8 cellular contexts compared by ENCODE assay signal in the genomic region with DNA sequence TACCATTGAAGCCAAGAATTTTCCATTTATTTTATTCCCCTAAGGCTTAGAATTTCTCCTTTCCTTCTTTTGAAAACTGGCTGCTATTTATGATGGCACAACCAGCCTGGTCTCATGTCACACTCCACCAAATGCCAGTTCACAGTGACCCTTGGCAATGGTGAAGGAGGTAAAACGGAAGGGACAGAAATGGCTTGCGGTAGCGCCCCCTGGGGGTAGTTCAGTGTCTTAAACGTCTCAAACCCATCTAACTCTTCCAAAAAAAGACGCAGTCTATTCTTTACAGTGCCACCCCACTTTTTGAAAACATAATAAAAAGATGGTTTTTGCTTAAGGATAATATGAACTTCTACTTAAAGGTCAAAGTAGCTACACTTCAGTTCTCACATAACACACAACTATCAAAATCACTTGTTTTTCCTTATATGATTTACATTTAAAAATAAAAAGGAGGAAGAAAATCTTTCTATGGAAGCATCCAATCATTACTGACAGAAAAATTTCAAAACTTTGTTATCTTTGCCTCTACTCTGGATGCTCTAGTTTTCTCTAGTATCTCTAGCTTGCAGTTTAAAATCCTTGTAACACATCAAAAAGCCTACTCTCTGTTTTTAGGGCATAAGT. TPM values are rescaled to one million over a fixed set of nuclear protein-coding genes. Genes with fewer than 3 reads are reported as not detected.
DNase-seq lines count a peak whose midpoint lies in the region; ATAC-seq, FAIRE-seq and TF ChIP-seq lines count a peak whose summit lies in the region.

No MANE protein-coding gene starts in this region.

- H3K9ac ChIP-seq in HepG2 (ENCODE audit: insufficient read depth, low read depth, low read length) = no peak overlapping the region

- peaks cover 28% of the 10 kb centered on the region for H3K36me3 Mint-ChIP-seq in T-cell
- H3K36me3 Mint-ChIP-seq in stimulated activated naive B cell treated with anti-CD40 and anti-IgM and Interleukin-4, amounts not matched to agents 10 μg/mL and 1 μg/mL and 100 μg/mL, for 72 hours = peaks cover 20 to 37% of the 10 kb centered on the region in 2 donors

- POLR2A ChIA-PET in T-cell (lab: Charles Lee) = interaction anchor here (0.6 to 0.7 kb wide), 3 partner anchors 15 to 123 kb away, joined by 4 to 6 read pairs (median 5); no protein-coding TSS in a partner anchor
- POLR2A ChIA-PET in HepG2 (lab: Yijun Ruan, JAX) = no interaction called here

- H3K4me3 ChIP-seq in HepG2 (replicated peaks in 1 of 3; ENCODE audit: insufficient read depth in 1 of 3, low read depth in 2 of 3, low read length in 3 of 3) = no peak overlapping the region
- H3K4me3 ChIP-seq in suprapubic skin = no peak overlapping the region

- H3K4me2 ChIP-seq in HepG2 (ENCODE audit: low read depth, low read length) = no peak overlapping the region

- no peak for FAIRE-seq in HepG2 (lab: Jason Lieb, UNC)

- H3K4me1 ChIP-seq in HepG2 (ENCODE audit: insufficient read depth, low read length) (peaks cover 11% of the 10 kb centered on the region), suprapubic skin (peaks cover 9% of the 10 kb centered on the region)

- H3K79me2 ChIP-seq in HepG2 (ENCODE audit: insufficient read depth, low read length) = peaks cover 13% of the 10 kb centered on the region

- peaks cover 7% of the 10 kb centered on the region for H4K20me1 ChIP-seq in HepG2 (ENCODE audit: insufficient read depth, low read length)

- WGBS in HepG2 (ENCODE audit: low lambda C conversion rate) = 59% methylated on average over 5 of the region's 5 CpGs
- WGBS in suprapubic skin = 49% methylated on average over 5 of the region's 5 CpGs

- intact Hi-C loops in HepG2 (cut with micrococcal nuclease; ENCODE audit: unreplicated experiment) = loop anchor here (5.0 kb wide), 1 partner anchor 67 kb away; the partner anchor contains the start of gene PPP3R1

- TF ChIP-seq RAD21 in HepG2 (CRISPR knock-in tag; IDR thresholded peaks at IDR 0.05) = peak; percentile 40; the same call in 1 of the 2 replicates

- TF ChIP-seq EP300 in HepG2 (IDR thresholded peaks at IDR 0.05; ENCODE audit: low read depth in 2 of 2, low read length in 2 of 2) (no peak), HepG2 (CRISPR knock-in tag; IDR thresholded peaks at IDR 0.05; ENCODE audit: borderline replicate concordance) (no peak), suprapubic skin (IDR thresholded peaks at IDR 0.05) (no peak)

- H2AFZ ChIP-seq in HepG2 (ENCODE audit: low read length) = no peak overlapping the region

- peak; percentile 73 for DNase-seq in ELR (ENCODE audit: low read depth)
- peak; percentile 67 for DNase-seq in HT-29 (ENCODE audit: low spot score)
- DNase-seq in T-cell = peak; percentile 4 to 65 (median 40)
- DNase-seq in astrocyte of the hippocampus (ENCODE audit: low read depth, low spot score) = peak; percentile 21
- peak; percentile 52 for DNase-seq in HepG2 (ENCODE audit: low spot score)
- peak; percentile 21 for DNase-seq in stimulated activated naive B cell treated with anti-CD40 and anti-IgM and Interleukin-4, amounts not matched to agents 10 μg/mL and 1 μg/mL and 100 μg/mL, for 72 hours
- no peak for DNase-seq in suprapubic skin (ENCODE audit: low spot score in 2 of 2)
- DNase-seq in ureter (ENCODE audit: low spot score) = no peak

- H3K27ac Mint-ChIP-seq in T-cell = peak overlapping the region in 1 of 2 donors; percentile 44
- H3K27ac Mint-ChIP-seq in stimulated activated naive B cell treated with anti-CD40 and anti-IgM and Interleukin-4, amounts not matched to agents 10 μg/mL and 1 μg/mL and 100 μg/mL, for 72 hours = peak overlapping the region; percentile 79

- CTCF ChIA-PET in T-cell (lab: Charles Lee) = interaction anchor here (0.6 to 3.4 kb wide), 27 partner anchors 10 to 566 kb away, joined by 3 to 29 read pairs (median 3); partner anchors contain the start of genes C1D (in 1 of the 2) and PNO1 (in 1 of the 2)
- CTCF ChIA-PET in HepG2 (lab: Yijun Ruan, JAX; ENCODE audit: low intra/inter-chr PET ratio, low total read pairs) = interaction anchor here (1.6 kb wide), 1 partner anchor 63 kb away, joined by 3 read pairs; no protein-coding TSS in a partner anchor

- H3K9me3 ChIP-seq in HepG2 (ENCODE audit: low read length) (no peaks in the 10 kb centered on the region), suprapubic skin (no peaks in the 10 kb centered on the region)

- ATAC-seq in T-cell (replicated peaks in 1 of 4) (peak in 1 of 4 experiments; percentile 69), HepG2 (peak; percentile 77)
- peak; percentile 60 to 61 for ATAC-seq in stimulated activated naive B cell treated with anti-CD40 and anti-IgM and Interleukin-4, amounts not matched to agents 10 μg/mL and 1 μg/mL and 100 μg/mL, for 72 hours (replicated peaks)

- in situ Hi-C loops in HepG2 (cut with HindIII; ENCODE audit: extremely low pct_ligation_motif_present, low pct_unique_long_range_greater_than_20kb) = no loop called here

- H3K27me3 ChIP-seq in HepG2 (ENCODE audit: control insufficient read depth in 1 of 2, insufficient read depth in 2 of 2, low read length in 2 of 2) (no peaks in the 10 kb centered on the region), suprapubic skin (no peaks in the 10 kb centered on the region)

- peaks cover 11 to 40% of the 10 kb centered on the region in 2 experiments for H3K36me3 ChIP-seq in HepG2 (replicated peaks in 1 of 2; ENCODE audit: control insufficient read depth in 1 of 2, insufficient read depth in 2 of 2, low read length in 2 of 2)
- H3K36me3 ChIP-seq in suprapubic skin = peaks cover 17% of the 10 kb centered on the region

- no TSS peak for BruUV-seq in HepG2 (replicated peaks; lab: Mats Ljungman, UMichigan)

- TF ChIP-seq CTCF in HepG2 (CRISPR knock-in tag; IDR thresholded peaks at IDR 0.05) (peak; percentile 69), suprapubic skin (IDR thresholded peaks at IDR 0.05) (peak in 1 of 2 donors; percentile 41)

- H3K27ac ChIP-seq in HepG2 (ENCODE audit: extremely low read length, insufficient read depth, low read length) (no peak overlapping the region), suprapubic skin (no peak overlapping the region)

- H3K9me3 Mint-ChIP-seq in T-cell = no peaks in the 10 kb centered on the region
- H3K9me3 Mint-ChIP-seq in stimulated activated naive B cell treated with anti-CD40 and anti-IgM and Interleukin-4, amounts not matched to agents 10 μg/mL and 1 μg/mL and 100 μg/mL, for 72 hours = no peaks in the 10 kb centered on the region

- no peak overlapping the region for H3K4me3 Mint-ChIP-seq in T-cell
- H3K4me3 Mint-ChIP-seq in stimulated activated naive B cell treated with anti-CD40 and anti-IgM and Interleukin-4, amounts not matched to agents 10 μg/mL and 1 μg/mL and 100 μg/mL, for 72 hours = no peak overlapping the region

- peaks cover 37 to 48% (median 48%) of the 10 kb centered on the region in 3 donors for H3K4me1 Mint-ChIP-seq in T-cell
- peaks cover 8 to 16% of the 10 kb centered on the region in 2 donors for H3K4me1 Mint-ChIP-seq in stimulated activated naive B cell treated with anti-CD40 and anti-IgM and Interleukin-4, amounts not matched to agents 10 μg/mL and 1 μg/mL and 100 μg/mL, for 72 hours

- no peaks in the 10 kb centered on the region for H3K27me3 Mint-ChIP-seq in T-cell
- H3K27me3 Mint-ChIP-seq in stimulated activated naive B cell treated with anti-CD40 and anti-IgM and Interleukin-4, amounts not matched to agents 10 μg/mL and 1 μg/mL and 100 μg/mL, for 72 hours = no peaks in the 10 kb centered on the region

- TF ChIP-seq POLR2A in HepG2 (IDR thresholded peaks at IDR 0.05; ENCODE audit: insufficient read depth in 1 of 2, low read depth in 2 of 2, low read length in 2 of 2) (no peak), suprapubic skin (IDR thresholded peaks at IDR 0.05) (no peak)

TF ChIP-seq in HepG2, 621 proteins besides CTCF, POLR2A, EP300 and RAD21 (continues in another document):
- TF ChIP-seq, protein P1, sequence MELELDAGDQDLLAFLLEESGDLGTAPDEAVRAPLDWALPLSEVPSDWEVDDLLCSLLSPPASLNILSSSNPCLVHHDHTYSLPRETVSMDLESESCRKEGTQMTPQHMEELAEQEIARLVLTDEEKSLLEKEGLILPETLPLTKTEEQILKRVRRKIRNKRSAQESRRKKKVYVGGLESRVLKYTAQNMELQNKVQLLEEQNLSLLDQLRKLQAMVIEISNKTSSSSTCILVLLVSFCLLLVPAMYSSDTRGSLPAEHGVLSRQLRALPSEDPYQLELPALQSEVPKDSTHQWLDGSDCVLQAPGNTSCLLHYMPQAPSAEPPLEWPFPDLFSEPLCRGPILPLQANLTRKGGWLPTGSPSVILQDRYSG (CRISPR knock-in tag; IDR thresholded peaks at IDR 0.05) = no peak
- TF ChIP-seq SMC3 (IDR thresholded peaks at IDR 0.05; ENCODE audit: low read length) (peak; percentile 28; the same call in 1 of the 2 replicates), RBM22 (optimal IDR thresholded peaks at IDR 0.05; ENCODE audit: low read length) (peak; percentile 47)

RNA-seq across cellular contexts. Expression of gene PNO1, which starts 28.0 kb away (rescaled TPM):
- 19.1 and 24.6 TPM in 2 replicates for total RNA-seq in HT-29 (2014; rRNA removed; shearing (Covaris generic))
- 10 to 100 TPM in 4 of 5 donors, 1 to 10 TPM in 1; 9.9 to 26.5 (median 13.1) TPM for total RNA-seq in T-cell
- 48.5 and 68.2 TPM in 2 replicates for total RNA-seq in HepG2 (2016; rRNA removed; fragmentation: Illumina TruSeq; extraction: Trizol)
- 13.1 and 15.0 TPM in 2 replicates for total RNA-seq in HepG2 (2016; cell fraction: cytosol; rRNA removed; fragmentation: Illumina TruSeq; extraction: Trizol; ENCODE audit: low read depth)
- total RNA-seq in HepG2 (2016; cell fraction: insoluble cytoplasmic fraction; rRNA removed; fragmentation: Illumina TruSeq; extraction: Trizol) = 49.6 and 72.8 TPM in 2 replicates
- 25.8 and 28.2 TPM in 2 replicates for total RNA-seq in HepG2 (2016; cell fraction: membrane; rRNA removed; fragmentation: Illumina TruSeq; extraction: Trizol)
- total RNA-seq in HepG2 (2016; cell fraction: nucleus; rRNA removed; fragmentation: Illumina TruSeq; extraction: Trizol) = 18.3 and 19.6 TPM in 2 replicates
- polyA plus RNA-seq in HepG2 (2011; rRNA removed) = 11.6 and 12.8 TPM in 2 replicates
- 9.2 and 12.2 TPM in 2 replicates for polyA plus RNA-seq in HepG2 (2011; cell fraction: cytosol; rRNA removed)
- 3.6 and 4.4 TPM in 2 replicates for polyA plus RNA-seq in HepG2 (2011; cell fraction: nucleus; rRNA removed)
- polyA plus RNA-seq in HepG2 (2012) = 19.2 and 21.4 TPM in 2 replicates
- 13.2 and 13.3 TPM in 2 replicates for polyA plus RNA-seq in HepG2 (2016; cell fraction: cytosol; fragmentation: Illumina TruSeq; extraction: Trizol; ENCODE audit: low read depth)
- polyA plus RNA-seq in HepG2 (2016; cell fraction: insoluble cytoplasmic fraction; fragmentation: Illumina TruSeq; extraction: Trizol; ENCODE audit: low read depth) = 64.7 and 73.1 TPM in 2 replicates
- 18.4 and 19.1 TPM in 2 replicates for polyA plus RNA-seq in HepG2 (2016; cell fraction: membrane; fragmentation: Illumina TruSeq; extraction: Trizol; ENCODE audit: low read depth)
- polyA plus RNA-seq in HepG2 (2016; cell fraction: nucleus; fragmentation: Illumina TruSeq; extraction: Trizol; ENCODE audit: insufficient read depth, low read depth) = 29.7 and 31.3 TPM in 2 replicates
- polyA minus RNA-seq in HepG2 (2011; rRNA and poly(A)+ RNA removed; ENCODE audit: low replicate concordance) = 4.5 and 9.7 TPM in 2 replicates
- 6.2 and 8.3 TPM in 2 replicates for polyA minus RNA-seq in HepG2 (2011; cell fraction: cytosol; rRNA and poly(A)+ RNA removed)
- polyA minus RNA-seq in HepG2 (2011; cell fraction: nucleus; rRNA and poly(A)+ RNA removed) = 5.5 and 6.7 TPM in 2 replicates
- 10 to 100 TPM in 3 of 4 donors, 1 to 10 TPM in 1; 8.4 to 20.2 (median 15.5) TPM for total RNA-seq in suprapubic skin
- total RNA-seq in ureter = 21.4 TPM

Comparison
In these comparisons a context has a peak if more than half of its experiments do, and no peak if none do; other contexts are left out.
1. DNase-seq: peak in ELR (single experiment), HT-29 (single experiment), T-cell (34 of 34), astrocyte of the hippocampus (single experiment), HepG2 (single experiment) and stimulated activated naive B cell treated with anti-CD40 and anti-IgM and Interleukin-4, amounts not matched to agents 10 μg/mL and 1 μg/mL and 100 μg/mL, for 72 hours (single experiment); none in suprapubic skin (0 of 2) and ureter (single experiment).